In genomic region chr6:44470746-44471145, GRCh38 we compare ENCODE assay signal across 1 cellular context.
TF ChIP-seq lines count a peak whose summit lies in the region.

No MANE protein-coding gene starts in this region.

TF ChIP-seq in H1, 55 proteins besides CTCF, POLR2A, EP300 and RAD21:
- TF ChIP-seq TEAD4 (IDR thresholded peaks at IDR 0.05; ENCODE audit: low read depth, low read length) (no peak), SP2 (IDR thresholded peaks at IDR 0.05; ENCODE audit: low read length) (no peak), KDM1A (IDR thresholded peaks at IDR 0.05; ENCODE audit: borderline replicate concordance, low read length) (no peak), NANOG (IDR thresholded peaks at IDR 0.05; ENCODE audit: insufficient read depth, low read depth, low read length, poor library complexity, severe bottlenecking) (no peak), CHD2 (IDR thresholded peaks at IDR 0.05; ENCODE audit: low read length) (no peak), RFX5 (IDR thresholded peaks at IDR 0.05; ENCODE audit: borderline replicate concordance, low read depth, low read length) (no peak), BRCA1 (IDR thresholded peaks at IDR 0.05; ENCODE audit: low read depth, low read length) (no peak), EGR1 (IDR thresholded peaks at IDR 0.05; ENCODE audit: borderline replicate concordance, low read depth, low read length) (no peak), BCL11A (IDR thresholded peaks at IDR 0.05; ENCODE audit: low read depth in 2 of 2, low read length in 2 of 2) (no peak), TCF12 (IDR thresholded peaks at IDR 0.05; ENCODE audit: low read depth, low read length) (no peak), GABPA (IDR thresholded peaks at IDR 0.05; ENCODE audit: borderline replicate concordance, insufficient read depth, low read length) (no peak), YY1 (IDR thresholded peaks at IDR 0.05; ENCODE audit: low read depth, low read length) (no peak)
